In genomic region chr19:29393915-29394460, GRCh38 we compare ENCODE assay signal across 24 cellular contexts.
DNase-seq lines count a peak whose midpoint lies in the region; ATAC-seq and TF ChIP-seq lines count a peak whose summit lies in the region.
"Had no signal": no experiment of that assay in that cellular context is flagged by ENCODE, and none has a peak within 500 bp of the region (broad histone marks: within the 10 kb centered on the region; RNA-seq: fewer than 3 reads in every experiment).

No MANE protein-coding gene starts in this region.

- no peaks in the 10 kb centered on the region for H3K79me2 ChIP-seq in Karpas-422 (ENCODE audit: low read length)
- H3K79me2 ChIP-seq in OCI-LY7 (ENCODE audit: insufficient read depth, low read depth, low read length) = no peaks in the 10 kb centered on the region

- no peak overlapping the region for H3K4me3 Mint-ChIP-seq in glutamatergic neuron (ENCODE audit: unreplicated experiment)
- H3K4me3 Mint-ChIP-seq: activated naive CD8-positive, alpha-beta T cell; CD8-positive, alpha-beta T cell; mesothelial cell of epicardium; natural killer cell; stimulated activated memory B cell treated with anti-CD40 and anti-IgM and Interleukin-4, amounts not matched to agents 10 μg/mL and 1 μg/mL and 100 μg/mL, for 72 hours had no signal

- no peaks in the 10 kb centered on the region for H4K20me1 ChIP-seq in BLaER1
- no peaks in the 10 kb centered on the region for H4K20me1 ChIP-seq in Karpas-422 (ENCODE audit: insufficient read depth, low read depth, low read length)
- H4K20me1 ChIP-seq in OCI-LY7 (ENCODE audit: insufficient read depth, low read length) = no peaks in the 10 kb centered on the region

- peaks cover 6% of the 10 kb centered on the region for H3K9me3 Mint-ChIP-seq in glutamatergic neuron (ENCODE audit: unreplicated experiment)

- POLR2A ChIA-PET in OCI-LY7 (lab: Charles Lee) = no interaction called here

- peaks cover 5% of the 10 kb centered on the region for H3K27me3 Mint-ChIP-seq in glutamatergic neuron (ENCODE audit: unreplicated experiment)
- H3K27me3 Mint-ChIP-seq: activated naive CD8-positive, alpha-beta T cell; stimulated activated memory B cell treated with anti-CD40 and anti-IgM and Interleukin-4, amounts not matched to agents 10 μg/mL and 1 μg/mL and 100 μg/mL, for 72 hours had no signal

- H3K36me3 Mint-ChIP-seq in glutamatergic neuron (ENCODE audit: unreplicated experiment) = no peaks in the 10 kb centered on the region
- H3K36me3 Mint-ChIP-seq: activated naive CD8-positive, alpha-beta T cell; CD8-positive, alpha-beta T cell; mesothelial cell of epicardium; stimulated activated memory B cell treated with anti-CD40 and anti-IgM and Interleukin-4, amounts not matched to agents 10 μg/mL and 1 μg/mL and 100 μg/mL, for 72 hours had no signal

- peaks cover 15% of the 10 kb centered on the region for H3K4me1 Mint-ChIP-seq in glutamatergic neuron (ENCODE audit: low read depth, unreplicated experiment)
- H3K4me1 Mint-ChIP-seq: natural killer cell; stimulated activated memory B cell treated with anti-CD40 and anti-IgM and Interleukin-4, amounts not matched to agents 10 μg/mL and 1 μg/mL and 100 μg/mL, for 72 hours had no signal

- H3K9me2 ChIP-seq in Karpas-422 (replicated peaks; ENCODE audit: insufficient read depth, low read length) (no peaks in the 10 kb centered on the region), OCI-LY7 (ENCODE audit: insufficient read depth, low read length) (no peaks in the 10 kb centered on the region)

- H3K4me1 ChIP-seq in BLaER1 = peaks cover 46% of the 10 kb centered on the region
- no peaks in the 10 kb centered on the region for H3K4me1 ChIP-seq in Karpas-422 (ENCODE audit: low read length)
- H3K4me1 ChIP-seq in OCI-LY7 (ENCODE audit: insufficient read depth, low read length, poor library complexity, severe bottlenecking) = no peaks in the 10 kb centered on the region
- H3K4me1 ChIP-seq: gastroesophageal sphincter, testis had no signal

- H3K36me3 ChIP-seq in BLaER1 (no peaks in the 10 kb centered on the region), Karpas-422 (ENCODE audit: insufficient read depth, low read length) (no peaks in the 10 kb centered on the region), OCI-LY7 (ENCODE audit: insufficient read depth, low read length) (no peaks in the 10 kb centered on the region)
- H3K36me3 ChIP-seq: gastroesophageal sphincter had no signal

- CTCF ChIA-PET in OCI-LY7 (lab: Charles Lee; ENCODE audit: unreplicated experiment) = no interaction called here

- TF ChIP-seq CTCF in OCI-LY7 (conservative IDR thresholded peaks at IDR 0.05; ENCODE audit: low read length) (peak; percentile 35; the same call in 1 of the 2 replicates), glutamatergic neuron (IDR thresholded peaks at IDR 0.05; ENCODE audit: partially characterized antibody, unreplicated experiment) (peak; percentile 36)

- H3K27ac Mint-ChIP-seq in glutamatergic neuron (ENCODE audit: unreplicated experiment) = no peak overlapping the region
- H3K27ac Mint-ChIP-seq: activated naive CD8-positive, alpha-beta T cell; CD8-positive, alpha-beta T cell; mesothelial cell of epicardium; natural killer cell; stimulated activated memory B cell treated with anti-CD40 and anti-IgM and Interleukin-4, amounts not matched to agents 10 μg/mL and 1 μg/mL and 100 μg/mL, for 72 hours had no signal

- no peaks in the 10 kb centered on the region for H3K27me3 ChIP-seq in BLaER1
- H3K27me3 ChIP-seq in Karpas-422 (ENCODE audit: low read length) = no peaks in the 10 kb centered on the region
- H3K27me3 ChIP-seq: testis had no signal

- intact Hi-C loops in OCI-LY7 (cut with micrococcal nuclease; ENCODE audit: unreplicated experiment) = no loop called here

- BruUV-seq in OCI-LY7 (replicated peaks; lab: Mats Ljungman, UMichigan) = no TSS peak

- H3K9me3 ChIP-seq in BLaER1 = peaks cover 9% of the 10 kb centered on the region
- H3K9me3 ChIP-seq in Karpas-422 (ENCODE audit: low read length) = no peaks in the 10 kb centered on the region
- H3K9me3 ChIP-seq in OCI-LY7 (ENCODE audit: low read length) = no peaks in the 10 kb centered on the region
- H3K9me3 ChIP-seq: testis had no signal

- no peak for ATAC-seq in activated CD4-positive, CD25-positive, alpha-beta regulatory T cell treated with anti-CD3 and anti-CD28 coated beads, Interleukin-2, amount 50 U/mL, for 24 hours
- ATAC-seq: CD8-positive, alpha-beta T cell; esophagus mucosa; gastroesophageal sphincter; left colon; natural killer cell; Right ventricle myocardium inferior; stimulated activated memory B cell treated with anti-CD40 and anti-IgM and Interleukin-4, amounts not matched to agents 10 μg/mL and 1 μg/mL and 100 μg/mL, for 72 hours had no signal

- H3K9ac ChIP-seq in BLaER1 (no peak overlapping the region), Karpas-422 (ENCODE audit: low read length) (no peak overlapping the region)
- H3K9ac ChIP-seq: KMS-11 had no signal

- H2AFZ ChIP-seq in Karpas-422 (ENCODE audit: low read length) (no peak overlapping the region), OCI-LY7 (ENCODE audit: low read length) (no peak overlapping the region)

- H3K27ac ChIP-seq in BLaER1 (no peak overlapping the region), Karpas-422 (ENCODE audit: low read length) (no peak overlapping the region), OCI-LY7 (ENCODE audit: low read depth, low read length, poor library complexity, severe bottlenecking) (no peak overlapping the region)
- H3K27ac ChIP-seq: gastroesophageal sphincter, KMS-11, testis had no signal

- in situ Hi-C loops in ACHN (cut with HindIII; ENCODE audit: low pct_ligation_motif_present, low pct_unique_long_range_greater_than_20kb, low sequenced_read_pairs) = no loop called here

- H3K4me3 ChIP-seq in BLaER1 = no peak overlapping the region
- no peak overlapping the region for H3K4me3 ChIP-seq in Karpas-422 (ENCODE audit: low read length)
- H3K4me3 ChIP-seq in OCI-LY7 (ENCODE audit: low read depth, low read length, poor library complexity, severe bottlenecking) = no peak overlapping the region
- H3K4me3 ChIP-seq: gastroesophageal sphincter, testis had no signal

- DNase-seq in Karpas-422 (peak; percentile 63), OCI-LY7 (ENCODE audit: low spot score) (no peak), glutamatergic neuron (no peak), ACHN (no peak), H4 (ENCODE audit: low spot score) (no peak), C1 segment of cervical spinal cord (lab: John Stamatoyannopoulos, UW) (no peak)
- DNase-seq: activated CD4-positive, alpha-beta T cell treated with anti-CD3 and anti-CD28 coated beads for 48 hours; CD8-positive, alpha-beta T cell; DMS79; effector CD8-positive, alpha-beta T cell; HCEC 1CT; left colon; natural killer cell; NCI-H2081 treated with DMSO at 0.1 percent for 48 hours; testis had no signal

- H3K4me2 ChIP-seq in BLaER1 (peak overlapping the region; percentile 54), Karpas-422 (ENCODE audit: low read depth, low read length, poor library complexity, severe bottlenecking) (no peak overlapping the region), OCI-LY7 (ENCODE audit: low read length) (no peak overlapping the region)
- H3K4me2 ChIP-seq: KMS-11 had no signal
